Comparison of ENCODE assay signal across 9 cellular contexts in the genomic region with DNA sequence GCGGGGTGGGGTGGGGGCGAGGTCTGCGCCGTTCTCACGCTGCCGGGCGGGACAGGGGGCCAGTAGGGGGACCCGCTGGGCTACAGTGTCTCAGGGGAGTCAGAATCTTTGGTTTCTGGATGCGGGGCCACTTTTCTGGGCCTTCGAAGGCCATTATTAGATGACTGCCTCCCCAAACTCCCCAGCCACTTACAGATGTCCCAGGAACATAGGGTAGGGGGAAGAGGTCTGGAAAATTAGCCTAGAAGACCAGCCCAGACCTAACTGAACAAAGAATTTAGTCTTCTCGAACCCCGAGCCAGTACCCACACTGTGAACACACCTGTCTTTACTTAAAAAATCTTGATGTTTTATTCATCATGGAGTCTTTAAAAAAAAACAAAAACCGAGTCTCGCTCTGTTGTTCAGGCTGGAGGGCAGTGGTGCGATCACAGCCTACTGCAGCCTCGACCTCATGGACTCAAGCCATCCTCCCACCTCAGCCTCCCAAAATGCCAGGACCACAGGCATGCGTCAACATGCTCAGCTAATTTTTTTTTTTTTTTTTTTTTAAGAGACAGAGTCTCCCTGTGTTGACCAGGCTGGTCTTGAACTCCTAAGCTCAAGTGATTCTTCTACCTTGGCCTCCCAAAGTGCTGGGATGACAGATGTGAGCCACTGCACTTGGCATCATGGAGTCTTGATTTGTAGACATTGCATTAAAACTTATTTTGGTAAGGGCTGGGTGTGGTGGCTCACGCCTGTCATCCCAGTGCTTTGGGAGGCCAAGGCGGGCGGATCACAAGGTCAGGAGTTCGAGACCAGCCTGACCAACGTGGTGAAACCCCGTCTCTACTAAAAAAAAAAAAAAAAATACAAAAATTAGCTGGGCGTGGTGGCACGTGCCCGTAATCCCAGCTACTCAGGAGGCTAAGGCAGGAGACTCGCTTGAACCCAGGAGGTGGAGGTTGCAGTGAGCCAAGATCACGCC. TPM values are rescaled to one million over a fixed set of nuclear protein-coding genes. Genes with fewer than 3 reads are reported as not detected.
DNase-seq lines count a peak whose midpoint lies in the region; ATAC-seq lines count a peak whose summit lies in the region.
"Had no signal": no experiment of that assay in that cellular context is flagged by ENCODE, and none has a peak within 500 bp of the region (broad histone marks: within the 10 kb centered on the region; RNA-seq: fewer than 3 reads in every experiment).

No MANE protein-coding gene starts in this region.

- peaks cover 7% of the 10 kb centered on the region for H3K36me3 Mint-ChIP-seq in stimulated activated naive CD8-positive, alpha-beta T cell treated with anti-CD3 and anti-CD28 coated beads, Interleukin-15, Interleukin-2, amounts not matched to agents 100 ng/mL and 50 ng/mL, for 24 hours (ENCODE audit: low read depth)
- no peaks in the 10 kb centered on the region for H3K36me3 Mint-ChIP-seq in effector memory CD8-positive, alpha-beta T cell (ENCODE audit: insufficient read depth)
- H3K36me3 Mint-ChIP-seq in natural killer cell treated with Interleukin-12 subunit alpha and Interleukin-12 subunit beta and Interleukin-15 and Interleukin-18, amount 100 ng/mL, for 72 hours: no peaks in the 10 kb centered on the region

- H3K9me3 Mint-ChIP-seq in stimulated activated naive CD8-positive, alpha-beta T cell treated with anti-CD3 and anti-CD28 coated beads, Interleukin-15, Interleukin-2, amounts not matched to agents 100 ng/mL and 50 ng/mL, for 24 hours: no peaks in the 10 kb centered on the region
- no peaks in the 10 kb centered on the region for H3K9me3 Mint-ChIP-seq in effector memory CD8-positive, alpha-beta T cell
- H3K9me3 Mint-ChIP-seq in natural killer cell treated with Interleukin-12 subunit alpha and Interleukin-12 subunit beta and Interleukin-15 and Interleukin-18, amount 100 ng/mL, for 72 hours: no peaks in the 10 kb centered on the region

- H3K4me1 Mint-ChIP-seq in stimulated activated naive CD8-positive, alpha-beta T cell treated with anti-CD3 and anti-CD28 coated beads, Interleukin-15, Interleukin-2, amounts not matched to agents 100 ng/mL and 50 ng/mL, for 24 hours (ENCODE audit: low read depth): peaks cover 51% of the 10 kb centered on the region
- peaks cover 15 to 25% of the 10 kb centered on the region in 2 donors for H3K4me1 Mint-ChIP-seq in effector memory CD8-positive, alpha-beta T cell (ENCODE audit: low read depth in 2 of 2)
- H3K4me1 Mint-ChIP-seq in natural killer cell treated with Interleukin-12 subunit alpha and Interleukin-12 subunit beta and Interleukin-15 and Interleukin-18, amount 100 ng/mL, for 72 hours (ENCODE audit: low read depth in 2 of 2): peaks cover 22 to 23% of the 10 kb centered on the region in 2 donors

- H3K4me3 Mint-ChIP-seq in stimulated activated naive CD8-positive, alpha-beta T cell treated with anti-CD3 and anti-CD28 coated beads, Interleukin-15, Interleukin-2, amounts not matched to agents 100 ng/mL and 50 ng/mL, for 24 hours: peak overlapping the region; percentile 23
- H3K4me3 Mint-ChIP-seq in effector memory CD8-positive, alpha-beta T cell: peak overlapping the region; percentile 38 to 65
- H3K4me3 Mint-ChIP-seq in natural killer cell treated with Interleukin-12 subunit alpha and Interleukin-12 subunit beta and Interleukin-15 and Interleukin-18, amount 100 ng/mL, for 72 hours: peak overlapping the region; percentile 51

- H3K27ac Mint-ChIP-seq in stimulated activated naive CD8-positive, alpha-beta T cell treated with anti-CD3 and anti-CD28 coated beads, Interleukin-15, Interleukin-2, amounts not matched to agents 100 ng/mL and 50 ng/mL, for 24 hours: no peak overlapping the region
- no peak overlapping the region for H3K27ac Mint-ChIP-seq in effector memory CD8-positive, alpha-beta T cell
- H3K27ac Mint-ChIP-seq in natural killer cell treated with Interleukin-12 subunit alpha and Interleukin-12 subunit beta and Interleukin-15 and Interleukin-18, amount 100 ng/mL, for 72 hours: no peak overlapping the region

- ATAC-seq in stimulated activated naive CD8-positive, alpha-beta T cell treated with anti-CD3 and anti-CD28 coated beads, Interleukin-15, Interleukin-2, amounts not matched to agents 100 U/mL and 50 U/mL, for 24 hours: no peak
- ATAC-seq in effector memory CD8-positive, alpha-beta T cell (replicated peaks): no peak
- ATAC-seq in natural killer cell treated with Interleukin-12 subunit alpha and Interleukin-12 subunit beta and Interleukin-15 and Interleukin-18, amount 100 ng/mL, for 72 hours: no peak
- no peak for ATAC-seq in HG03354 (IDR thresholded peaks at IDR 0.05; ENCODE audit: poor library complexity, severe bottlenecking, unreplicated experiment)

- H3K27me3 Mint-ChIP-seq in stimulated activated naive CD8-positive, alpha-beta T cell treated with anti-CD3 and anti-CD28 coated beads, Interleukin-15, Interleukin-2, amounts not matched to agents 100 ng/mL and 50 ng/mL, for 24 hours: no peaks in the 10 kb centered on the region
- peaks cover 12 to 36% of the 10 kb centered on the region in 2 donors for H3K27me3 Mint-ChIP-seq in effector memory CD8-positive, alpha-beta T cell
- peaks cover 0 to 7% of the 10 kb centered on the region in 2 donors for H3K27me3 Mint-ChIP-seq in natural killer cell treated with Interleukin-12 subunit alpha and Interleukin-12 subunit beta and Interleukin-15 and Interleukin-18, amount 100 ng/mL, for 72 hours

- no peak for DNase-seq in stimulated activated naive CD8-positive, alpha-beta T cell treated with anti-CD3 and anti-CD28 coated beads, Interleukin-15, Interleukin-2, amounts not matched to agents 100 U/mL and 50 U/mL, for 24 hours
- no peak for DNase-seq in effector memory CD8-positive, alpha-beta T cell
- no peak for DNase-seq in natural killer cell treated with Interleukin-12 subunit alpha and Interleukin-12 subunit beta and Interleukin-15 and Interleukin-18, amount 100 ng/mL, for 72 hours (ENCODE audit: low spot score)
- no peak for DNase-seq in DMS79 (lab: John Stamatoyannopoulos, UW)
- no peak for DNase-seq in D341Med (ENCODE audit: low spot score)
- DNase-seq in amniotic stem cell (lab: John Stamatoyannopoulos, UW): no peak
- DNase-seq: T-helper 9 cell had no signal

RNA-seq across cellular contexts. Expression of a gene that starts 3.3 kb away (rescaled TPM):
- 10 to 100 TPM; 25.1 to 95.6 TPM for total RNA-seq in natural killer cell treated with Interleukin-12 subunit alpha and Interleukin-12 subunit beta and Interleukin-15 and Interleukin-18, amount 100 ng/mL, for 72 hours

RNA-seq across cellular contexts. Expression of a gene that starts 3.4 kb away (rescaled TPM):
- total RNA-seq in natural killer cell treated with Interleukin-12 subunit alpha and Interleukin-12 subunit beta and Interleukin-15 and Interleukin-18, amount 100 ng/mL, for 72 hours: not detected

RNA-seq across cellular contexts. Expression of a gene that starts 26.8 kb away (rescaled TPM):
- 1,000 to 10,000 TPM; 1,035 to 1,696 TPM for total RNA-seq in natural killer cell treated with Interleukin-12 subunit alpha and Interleukin-12 subunit beta and Interleukin-15 and Interleukin-18, amount 100 ng/mL, for 72 hours

RNA-seq across cellular contexts. Expression of a gene that starts 37.2 kb away (rescaled TPM):
- total RNA-seq in natural killer cell treated with Interleukin-12 subunit alpha and Interleukin-12 subunit beta and Interleukin-15 and Interleukin-18, amount 100 ng/mL, for 72 hours: 10 to 100 TPM; 34.6 to 39.4 TPM

RNA-seq across cellular contexts. Expression of a gene that starts 45.3 kb away (rescaled TPM):
- 10 to 100 TPM; 24.1 to 26.1 TPM for total RNA-seq in natural killer cell treated with Interleukin-12 subunit alpha and Interleukin-12 subunit beta and Interleukin-15 and Interleukin-18, amount 100 ng/mL, for 72 hours
